Comparison of ENCODE assay signal across 33 cellular contexts in genomic region chr4:38647096-38647819, GRCh38.
"Had no signal": no experiment of that assay in that cellular context is flagged by ENCODE, and none has a peak within 500 bp of the region (broad histone marks: within the 10 kb centered on the region; RNA-seq: fewer than 3 reads in every experiment).

No MANE protein-coding gene starts in this region.

- H3K9me3 Mint-ChIP-seq: effector memory CD8-positive, alpha-beta T cell; stimulated activated memory B cell treated with anti-CD40 and anti-IgM and Interleukin-4, amounts not matched to agents 10 μg/mL and 1 μg/mL and 100 μg/mL, for 72 hours had no signal

- H3K4me3 ChIP-seq: left lung, lower lobe of right lung, ovary, suprapubic skin, tibial artery had no signal

- ATAC-seq: activated CD4-positive, CD25-positive, alpha-beta regulatory T cell treated with anti-CD3 and anti-CD28 coated beads, Interleukin-2, amount 50 U/mL, for 24 hours; effector memory CD8-positive, alpha-beta T cell; left lung; lower lobe of right lung; sciatic nerve; stimulated activated memory B cell treated with anti-CD40 and anti-IgM and Interleukin-4, amounts not matched to agents 10 μg/mL and 1 μg/mL and 100 μg/mL, for 72 hours; T-helper 17 cell had no signal

- H3K27me3 Mint-ChIP-seq: activated CD4-positive, alpha-beta memory T cell treated with anti-CD3 and anti-CD28 coated beads for 36 hours; progenitor cell of endocrine pancreas; T-helper 17 cell had no signal

- DNase-seq: activated CD4-positive, alpha-beta memory T cell treated with anti-CD3 and anti-CD28 coated beads for 36 hours; activated CD4-positive, alpha-beta T cell treated with anti-CD3 and anti-CD28 coated beads for 48 hours; activated CD8-positive, alpha-beta memory T cell treated with anti-CD3 and anti-CD28 coated beads, Interleukin-2, amount 50 U/mL, for 4 hours; activated gamma-delta T cell treated with Interleukin-2 at 50 U/mL for 16 hours; activated naive CD4-positive, alpha-beta T cell treated with anti-CD3 and anti-CD28 coated beads, Interleukin-2, amount 50 U/mL, for 16 hours; activated T-cell treated with anti-CD3 and anti-CD28 coated beads, Interleukin-2, amount 50 U/mL, for 1 hour; amniotic stem cell; brain microvascular endothelial cell; cortex of kidney; effector memory CD8-positive, alpha-beta T cell; erythroblast; foreskin fibroblast; head of caudate nucleus; hippocampal formation; kidney glomerular epithelial cell; left lung; lower lobe of right lung; mesendoderm; ovary; small intestine; stimulated activated CD4-positive, alpha-beta T cell treated with anti-CD3 and anti-CD28 coated beads, Interleukin-1b, Interleukin-23, amount 100 ng/mL, for 48 hours; stimulated activated CD4-positive, alpha-beta T cell treated with anti-CD3 and anti-CD28 coated beads, Interleukin-4, amount 100 ng/mL, for 4 hours; stimulated activated CD8-positive, alpha-beta memory T cell treated with anti-CD3 and anti-CD28 coated beads, Interleukin-4, amount 100 ng/mL, for 48 hours; T-helper 17 cell; T1000; tibial artery; WERI-Rb-1 had no signal

- H3K36me3 ChIP-seq: brain microvascular endothelial cell, left lung, lower lobe of right lung, ovary, suprapubic skin, tibial artery, WERI-Rb-1 had no signal

- H3K4me1 ChIP-seq: left lung, lower lobe of right lung, suprapubic skin, tibial artery had no signal

- FAIRE-seq: astrocyte, small intestine had no signal

- H3K9me3 ChIP-seq: left lung, lower lobe of right lung, ovary, suprapubic skin, tibial artery had no signal

- H3K36me3 Mint-ChIP-seq: activated CD4-positive, alpha-beta memory T cell treated with anti-CD3 and anti-CD28 coated beads for 36 hours had no signal

- H3K27ac Mint-ChIP-seq: activated CD4-positive, alpha-beta memory T cell treated with anti-CD3 and anti-CD28 coated beads for 36 hours; progenitor cell of endocrine pancreas; stimulated activated memory B cell treated with anti-CD40 and anti-IgM and Interleukin-4, amounts not matched to agents 10 μg/mL and 1 μg/mL and 100 μg/mL, for 72 hours; T-helper 17 cell had no signal

- H3K27me3 ChIP-seq: brain microvascular endothelial cell, left lung, ovary, suprapubic skin, tibial artery had no signal

- H3K4me3 Mint-ChIP-seq: activated CD4-positive, alpha-beta memory T cell treated with anti-CD3 and anti-CD28 coated beads for 36 hours; effector memory CD8-positive, alpha-beta T cell; stimulated activated memory B cell treated with anti-CD40 and anti-IgM and Interleukin-4, amounts not matched to agents 10 μg/mL and 1 μg/mL and 100 μg/mL, for 72 hours; T-helper 17 cell had no signal

- H3K27ac ChIP-seq: brain microvascular endothelial cell, left lung, lower lobe of right lung, ovary, suprapubic skin, tibial artery, WERI-Rb-1 had no signal
